In genomic region chr3:36058404-36059035, GRCh38 we compare ENCODE assay signal across 15 cellular contexts.
"Had no signal": no experiment of that assay in that cellular context is flagged by ENCODE, and none has a peak within 500 bp of the region (broad histone marks: within the 10 kb centered on the region; RNA-seq: fewer than 3 reads in every experiment).

No MANE protein-coding gene starts in this region.

- H3K27me3 Mint-ChIP-seq: activated CD4-positive, alpha-beta T cell treated with anti-CD3 and anti-CD28 coated beads, Interleukin-2, amount 10 ng/mL, durations not matched to agents 24 days and 14 days; activated naive CD4-positive, alpha-beta T cell treated with anti-CD3 and anti-CD28 coated beads, Interleukin-2, amount 10 ng/mL, durations not matched to agents 7 days and 5 days; natural killer cell treated with Interleukin-12 subunit alpha and Interleukin-12 subunit beta and Interleukin-15 and Interleukin-18, amount 100 ng/mL, for 72 hours; progenitor cell of endocrine pancreas had no signal

- H3K36me3 Mint-ChIP-seq: activated naive CD4-positive, alpha-beta T cell treated with anti-CD3 and anti-CD28 coated beads, Interleukin-2, amount 10 ng/mL, durations not matched to agents 7 days and 5 days; stimulated activated memory B cell treated with anti-CD40 and anti-IgM and Interleukin-4, amounts not matched to agents 10 μg/mL and 1 μg/mL and 100 μg/mL, for 72 hours had no signal

- ATAC-seq: left cardiac atrium; natural killer cell treated with Interleukin-12 subunit alpha and Interleukin-12 subunit beta and Interleukin-15 and Interleukin-18, amount 100 ng/mL, for 72 hours; sciatic nerve; stimulated activated memory B cell treated with anti-CD40 and anti-IgM and Interleukin-4, amounts not matched to agents 10 μg/mL and 1 μg/mL and 100 μg/mL, for 72 hours; WTC11 had no signal

- H3K9me3 Mint-ChIP-seq: activated naive CD4-positive, alpha-beta T cell treated with anti-CD3 and anti-CD28 coated beads, Interleukin-2, amount 10 ng/mL, durations not matched to agents 7 days and 5 days; activated T-helper 1 cell treated with anti-CD3 and anti-CD28 coated beads, Interleukin-12 subunit alpha, Interleukin-12 subunit beta, Interleukin-2, Interleukin-4 antibody, amounts not matched to agents 30 ng/mL and 10 ng/mL and 1 ng/mL, durations not matched to agents 14 hours and 24 hours and 36 hours; stimulated activated memory B cell treated with anti-CD40 and anti-IgM and Interleukin-4, amounts not matched to agents 10 μg/mL and 1 μg/mL and 100 μg/mL, for 72 hours had no signal

- H3K4me3 Mint-ChIP-seq: activated CD4-positive, alpha-beta T cell treated with anti-CD3 and anti-CD28 coated beads, Interleukin-2, amount 10 ng/mL, durations not matched to agents 24 days and 14 days; activated naive CD4-positive, alpha-beta T cell treated with anti-CD3 and anti-CD28 coated beads, Interleukin-2, amount 10 ng/mL, durations not matched to agents 7 days and 5 days; activated T-helper 1 cell treated with anti-CD3 and anti-CD28 coated beads, Interleukin-12 subunit alpha, Interleukin-12 subunit beta, Interleukin-2, Interleukin-4 antibody, amounts not matched to agents 30 ng/mL and 10 ng/mL and 1 ng/mL, durations not matched to agents 14 hours and 24 hours and 36 hours; natural killer cell treated with Interleukin-12 subunit alpha and Interleukin-12 subunit beta and Interleukin-15 and Interleukin-18, amount 100 ng/mL, for 72 hours; stimulated activated memory B cell treated with anti-CD40 and anti-IgM and Interleukin-4, amounts not matched to agents 10 μg/mL and 1 μg/mL and 100 μg/mL, for 72 hours; WTC11 had no signal

- DNase-seq: activated CD4-positive, alpha-beta T cell treated with anti-CD3 and anti-CD28 coated beads, Interleukin-2, amount 10 ng/mL, durations not matched to agents 24 days and 14 days; activated naive CD4-positive, alpha-beta T cell treated with anti-CD3 and anti-CD28 coated beads, Interleukin-2, amount 10 ng/mL, durations not matched to agents 7 days and 5 days; esophagus squamous epithelium; foreskin fibroblast; glutamatergic neuron; left cardiac atrium; occipital lobe; spleen; stimulated activated CD4-positive, alpha-beta T cell treated with anti-CD3 and anti-CD28 coated beads, Interleukin-1b, Interleukin-23, amount 100 ng/mL, for 48 hours had no signal

- H3K27ac Mint-ChIP-seq: activated CD4-positive, alpha-beta T cell treated with anti-CD3 and anti-CD28 coated beads, Interleukin-2, amount 10 ng/mL, durations not matched to agents 24 days and 14 days; activated naive CD4-positive, alpha-beta T cell treated with anti-CD3 and anti-CD28 coated beads, Interleukin-2, amount 10 ng/mL, durations not matched to agents 7 days and 5 days; activated T-helper 1 cell treated with anti-CD3 and anti-CD28 coated beads, Interleukin-12 subunit alpha, Interleukin-12 subunit beta, Interleukin-2, Interleukin-4 antibody, amounts not matched to agents 30 ng/mL and 10 ng/mL and 1 ng/mL, durations not matched to agents 14 hours and 24 hours and 36 hours; natural killer cell treated with Interleukin-12 subunit alpha and Interleukin-12 subunit beta and Interleukin-15 and Interleukin-18, amount 100 ng/mL, for 72 hours; progenitor cell of endocrine pancreas; stimulated activated memory B cell treated with anti-CD40 and anti-IgM and Interleukin-4, amounts not matched to agents 10 μg/mL and 1 μg/mL and 100 μg/mL, for 72 hours; WTC11 had no signal

- H3K4me1 Mint-ChIP-seq: activated CD4-positive, alpha-beta T cell treated with anti-CD3 and anti-CD28 coated beads, Interleukin-2, amount 10 ng/mL, durations not matched to agents 24 days and 14 days; activated naive CD4-positive, alpha-beta T cell treated with anti-CD3 and anti-CD28 coated beads, Interleukin-2, amount 10 ng/mL, durations not matched to agents 7 days and 5 days; stimulated activated memory B cell treated with anti-CD40 and anti-IgM and Interleukin-4, amounts not matched to agents 10 μg/mL and 1 μg/mL and 100 μg/mL, for 72 hours; WTC11 had no signal
